31 cellular contexts compared by ENCODE assay signal in the genomic region with DNA sequence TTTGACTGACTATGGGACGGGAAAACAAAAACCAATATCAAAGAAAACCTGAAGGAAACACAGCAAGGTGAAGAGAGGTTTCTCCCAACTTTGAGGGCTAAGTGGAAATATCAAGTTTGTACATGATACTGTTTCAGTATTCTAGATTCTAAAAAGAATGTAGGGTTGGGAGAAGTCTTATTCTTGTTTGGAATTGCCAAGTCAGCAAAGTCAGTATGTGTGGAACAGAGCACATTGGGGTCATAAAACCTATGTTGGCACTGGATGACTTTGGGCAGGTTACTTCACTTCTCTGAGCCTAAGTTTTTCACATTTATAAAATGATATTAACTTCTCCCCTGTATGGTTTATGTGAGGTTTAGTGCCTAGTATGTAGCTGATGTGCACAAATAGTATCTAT.
"Had no signal": no experiment of that assay in that cellular context is flagged by ENCODE, and none has a peak within 500 bp of the region (broad histone marks: within the 10 kb centered on the region; RNA-seq: fewer than 3 reads in every experiment).

No MANE protein-coding gene starts in this region.

- H3K27me3 ChIP-seq: neural progenitor cell, ovary, spleen, suprapubic skin, testis, tibial artery, transverse colon, upper lobe of right lung, uterus had no signal

- H3K36me3 ChIP-seq: neural progenitor cell, ovary, spleen, suprapubic skin, tibial artery, transverse colon, upper lobe of right lung, uterus had no signal

- H3K9me3 ChIP-seq: ovary, psoas muscle, spleen, suprapubic skin, testis, tibial artery, transverse colon, upper lobe of right lung, uterus had no signal

- H3K9ac ChIP-seq: neural progenitor cell, parathyroid adenoma had no signal

- H3K27me3 Mint-ChIP-seq: progenitor cell of endocrine pancreas; stimulated activated memory B cell treated with anti-CD40 and anti-IgM and Interleukin-4, amounts not matched to agents 10 μg/mL and 1 μg/mL and 100 μg/mL, for 72 hours; stimulated activated naive CD8-positive, alpha-beta T cell treated with anti-CD3 and anti-CD28 coated beads, Interleukin-15, amount 100 ng/mL, for 72 hours; type B pancreatic cell had no signal

- H3K27ac Mint-ChIP-seq: natural killer cell; nephron; neural progenitor cell; progenitor cell of endocrine pancreas; stimulated activated memory B cell treated with anti-CD40 and anti-IgM and Interleukin-4, amounts not matched to agents 10 μg/mL and 1 μg/mL and 100 μg/mL, for 72 hours; stimulated activated naive CD8-positive, alpha-beta T cell treated with anti-CD3 and anti-CD28 coated beads, Interleukin-15, amount 100 ng/mL, for 72 hours; type B pancreatic cell had no signal

- H3K4me3 Mint-ChIP-seq: natural killer cell; nephron; neural progenitor cell; stimulated activated memory B cell treated with anti-CD40 and anti-IgM and Interleukin-4, amounts not matched to agents 10 μg/mL and 1 μg/mL and 100 μg/mL, for 72 hours; stimulated activated naive CD8-positive, alpha-beta T cell treated with anti-CD3 and anti-CD28 coated beads, Interleukin-15, amount 100 ng/mL, for 72 hours; type B pancreatic cell had no signal

- H3K4me1 Mint-ChIP-seq: natural killer cell; neural progenitor cell; stimulated activated memory B cell treated with anti-CD40 and anti-IgM and Interleukin-4, amounts not matched to agents 10 μg/mL and 1 μg/mL and 100 μg/mL, for 72 hours; stimulated activated naive CD8-positive, alpha-beta T cell treated with anti-CD3 and anti-CD28 coated beads, Interleukin-15, amount 100 ng/mL, for 72 hours had no signal

- H3K4me1 ChIP-seq: parathyroid adenoma, psoas muscle, spleen, suprapubic skin, testis, tibial artery, transverse colon, upper lobe of right lung, uterus had no signal

- H3K79me2 ChIP-seq: parathyroid adenoma had no signal

- H2AFZ ChIP-seq: neural progenitor cell, parathyroid adenoma had no signal

- H3K4me3 ChIP-seq: neural progenitor cell, ovary, psoas muscle, skin epidermis, smooth muscle cell, spleen, suprapubic skin, testis, tibial artery, transverse colon, upper lobe of right lung, uterus had no signal

- ATAC-seq: natural killer cell; psoas muscle; right cardiac atrium; sciatic nerve; stimulated activated memory B cell treated with anti-CD40 and anti-IgM and Interleukin-4, amounts not matched to agents 10 μg/mL and 1 μg/mL and 100 μg/mL, for 72 hours; stimulated activated naive CD8-positive, alpha-beta T cell treated with anti-CD3 and anti-CD28 coated beads, Interleukin-15, amount 100 ng/mL, for 72 hours; stimulated activated naive CD8-positive, alpha-beta T cell treated with anti-CD3 and anti-CD28 coated beads, Interleukin-15, Interleukin-2, amounts not matched to agents 100 U/mL and 50 U/mL, for 24 hours; upper lobe of right lung had no signal

- H3K27ac ChIP-seq: neural progenitor cell, ovary, parathyroid adenoma, psoas muscle, skin epidermis, spleen, suprapubic skin, testis, tibial artery, transverse colon, upper lobe of right lung, uterus had no signal

- H3K36me3 Mint-ChIP-seq: natural killer cell; neural progenitor cell; stimulated activated memory B cell treated with anti-CD40 and anti-IgM and Interleukin-4, amounts not matched to agents 10 μg/mL and 1 μg/mL and 100 μg/mL, for 72 hours; type B pancreatic cell had no signal

- DNase-seq: natural killer cell; occipital lobe; ovary; posterior cingulate gyrus; psoas muscle; right cardiac atrium; spleen; stimulated activated CD4-positive, alpha-beta T cell treated with anti-CD3 and anti-CD28 coated beads, Interleukin-12 subunit alpha, Interleukin-12 subunit beta, amount 100 ng/mL, for 4 hours; stimulated activated CD4-positive, alpha-beta T cell treated with anti-CD3 and anti-CD28 coated beads, Interleukin-1b, Interleukin-23, amount 100 ng/mL, for 48 hours; stimulated activated CD4-positive, alpha-beta T cell treated with anti-CD3 and anti-CD28 coated beads, Interleukin-4, amount 100 ng/mL, for 1 hour; stimulated activated CD4-positive, alpha-beta T cell treated with anti-CD3 and anti-CD28 coated beads, Interleukin-4, amount 100 ng/mL, for 4 hours; stimulated activated CD8-positive, alpha-beta memory T cell treated with anti-CD3 and anti-CD28 coated beads, Interleukin-4, amount 100 ng/mL, for 48 hours; stimulated activated naive CD4-positive, alpha-beta T cell; stimulated activated naive CD8-positive, alpha-beta T cell treated with anti-CD3 and anti-CD28 coated beads, Interleukin-15, amount 100 ng/mL, for 72 hours; stimulated activated naive CD8-positive, alpha-beta T cell treated with anti-CD3 and anti-CD28 coated beads, Interleukin-15, Interleukin-2, amounts not matched to agents 100 U/mL and 50 U/mL, for 24 hours; substantia nigra; testis; tibial artery; transverse colon; upper lobe of right lung; uterus had no signal

- H3K4me2 ChIP-seq: neural progenitor cell, smooth muscle cell had no signal

- H3K9me3 Mint-ChIP-seq: neural progenitor cell; stimulated activated memory B cell treated with anti-CD40 and anti-IgM and Interleukin-4, amounts not matched to agents 10 μg/mL and 1 μg/mL and 100 μg/mL, for 72 hours; type B pancreatic cell had no signal
